ENCODE assay signal across 7 cellular contexts in genomic region chr2:195561205-195562032, GRCh38.
A peak's percentile ranks its signal among the peaks of the same experiment; 100 is the strongest.
DNase-seq lines count a peak whose midpoint lies in the region; ATAC-seq and TF ChIP-seq lines count a peak whose summit lies in the region.

No MANE protein-coding gene starts in this region.

- H3K4me3 ChIP-seq in NB4 (ENCODE audit: low read depth, low read length): no peak overlapping the region

- no peak for TF ChIP-seq POLR2A in NB4 (IDR thresholded peaks at IDR 0.05; ENCODE audit: extremely low read depth, insufficient read length)

- TF ChIP-seq CTCF in NB4 (IDR thresholded peaks at IDR 0.05; ENCODE audit: low read depth, low read length): no peak

- DNase-seq in NB4 (ENCODE audit: low read depth): peak; percentile 54
- DNase-seq in epidermal melanocyte (ENCODE audit: insufficient read length, low spot score): peak; percentile 32
- DNase-seq in stimulated activated CD4-positive, alpha-beta T cell treated with anti-CD3 and anti-CD28 coated beads, Interleukin-12 subunit alpha, Interleukin-12 subunit beta, amount 100 ng/mL, for 4 hours: no peak
- DNase-seq in NK-92 (lab: John Stamatoyannopoulos, UW; ENCODE audit: unreplicated experiment): no peak
- DNase-seq in islet precursor cell: no peak

- ATAC-seq in GM18519 (IDR thresholded peaks at IDR 0.05; ENCODE audit: low FRiP score, unreplicated experiment) (peak; percentile 34), HG02610 (IDR thresholded peaks at IDR 0.05; ENCODE audit: unreplicated experiment) (peak; percentile 37)

Comparison
In these comparisons a context has a peak if more than half of its experiments do, and no peak if none do; other contexts are left out.
1. DNase-seq: peak in NB4 (single experiment) and epidermal melanocyte (single experiment); none in stimulated activated CD4-positive, alpha-beta T cell treated with anti-CD3 and anti-CD28 coated beads, Interleukin-12 subunit alpha, Interleukin-12 subunit beta, amount 100 ng/mL, for 4 hours (single experiment), NK-92 (single experiment) and islet precursor cell (single experiment).